In genomic region chr10:90856964-90857634, GRCh38 we compare ENCODE assay signal across 9 cellular contexts. TPM values are rescaled to one million over a fixed set of nuclear protein-coding genes. Genes with fewer than 3 reads are reported as not detected.
DNase-seq lines count a peak whose midpoint lies in the region; ATAC-seq, FAIRE-seq and TF ChIP-seq lines count a peak whose summit lies in the region.
"Had no signal": no experiment of that assay in that cellular context is flagged by ENCODE, and none has a peak within 500 bp of the region (broad histone marks: within the 10 kb centered on the region; RNA-seq: fewer than 3 reads in every experiment).

No MANE protein-coding gene starts in this region.

- TF ChIP-seq CTCF in KMS-11 (conservative IDR thresholded peaks at IDR 0.05; ENCODE audit: low read depth, low read length), result no peak
- no peak for TF ChIP-seq CTCF in bronchial epithelial cell (IDR thresholded peaks at IDR 0.05; ENCODE audit: insufficient read depth, low read length, severe bottlenecking)
- TF ChIP-seq CTCF in mesothelial cell of epicardium (IDR thresholded peaks at IDR 0.05; ENCODE audit: unreplicated experiment), result no peak

- H3K4me1 Mint-ChIP-seq in mesothelial cell of epicardium, result peaks cover 3% of the 10 kb centered on the region

- H3K27me3 Mint-ChIP-seq in mesothelial cell of epicardium (ENCODE audit: low read depth), result peaks cover 72% of the 10 kb centered on the region

- no peaks in the 10 kb centered on the region for H3K79me2 ChIP-seq in KMS-11 (ENCODE audit: insufficient read depth, low read depth)

- peaks cover under 1% of the 10 kb centered on the region for H3K36me3 Mint-ChIP-seq in mesothelial cell of epicardium

- H3K9me3 Mint-ChIP-seq in mesothelial cell of epicardium, result peaks cover 9% of the 10 kb centered on the region

- no peak overlapping the region; the same call in 1 of the 2 replicates for H3K9ac ChIP-seq in KMS-11

- peak overlapping the region; percentile 43; the same call in 1 of the 2 replicates for H3K4me2 ChIP-seq in KMS-11

- H3K36me3 ChIP-seq in KMS-11 (ENCODE audit: insufficient read depth), result no peaks in the 10 kb centered on the region
- no peaks in the 10 kb centered on the region for H3K36me3 ChIP-seq in bronchial epithelial cell (ENCODE audit: control insufficient read depth, insufficient read depth, low read length)

- no peak for FAIRE-seq in bronchial epithelial cell (lab: Jason Lieb, UNC)
- FAIRE-seq: TTC549 had no signal

- H3K4me3 ChIP-seq in KMS-11 (IDR thresholded peaks at IDR 0.05; ENCODE audit: insufficient read depth, low read depth, low read length) (no peak overlapping the region), bronchial epithelial cell (ENCODE audit: low read depth, low read length) (peak overlapping the region; percentile 71)

- no peak overlapping the region for H3K27ac ChIP-seq in KMS-11

- H3K27me3 ChIP-seq in KMS-11 (ENCODE audit: insufficient read depth, low read depth), result no peaks in the 10 kb centered on the region
- no peaks in the 10 kb centered on the region for H3K27me3 ChIP-seq in bronchial epithelial cell (ENCODE audit: control insufficient read depth, insufficient read depth, low read length)

- peak; percentile 8 for ATAC-seq in GM19043 (IDR thresholded peaks at IDR 0.05; ENCODE audit: low read depth, unreplicated experiment)

- H3K27ac Mint-ChIP-seq in mesothelial cell of epicardium, result no peak overlapping the region

- H4K20me1 ChIP-seq in KMS-11 (ENCODE audit: insufficient read depth), result no peaks in the 10 kb centered on the region

- no peak for DNase-seq in bronchial epithelial cell (ENCODE audit: low read depth)
- no peak for DNase-seq in mesothelial cell of epicardium (ENCODE audit: low spot score in 2 of 2, unreplicated experiment in 2 of 2)
- DNase-seq in cortex of kidney (lab: John Stamatoyannopoulos, UW), result no peak
- DNase-seq in NCI-H345 treated with DMSO at 0.1 percent for 48 hours (lab: John Stamatoyannopoulos, UW; ENCODE audit: unreplicated experiment), result no peak
- DNase-seq in mesenteric fat pad (ENCODE audit: low spot score), result no peak
- DNase-seq in NCI-H2107 treated with DMSO at 0.1 percent for 48 hours (lab: John Stamatoyannopoulos, UW; ENCODE audit: unreplicated experiment), result no peak

- H2AFZ ChIP-seq in KMS-11 (ENCODE audit: low read depth), result peak overlapping the region; percentile 84

- peak overlapping the region; percentile 81 for H3K4me3 Mint-ChIP-seq in mesothelial cell of epicardium

- peaks cover 8% of the 10 kb centered on the region for H3K4me1 ChIP-seq in KMS-11 (ENCODE audit: low read depth, poor library complexity, severe bottlenecking)

RNA-seq across cellular contexts. Expression of gene HTR7, which starts 0.7 kb away (rescaled TPM):
- total RNA-seq in bronchial epithelial cell, result 15.5 and 16.3 TPM in 2 replicates
- total RNA-seq in mesothelial cell of epicardium, result 2.9 to 3.4 TPM (median 3.0 TPM) in 3 replicates
- total RNA-seq in mesenteric fat pad, result 0.74 TPM

RNA-seq across cellular contexts. Expression of gene RPP30, which starts 14.7 kb away (rescaled TPM):
- total RNA-seq in bronchial epithelial cell (24.1 and 25.0 TPM in 2 replicates), mesothelial cell of epicardium (35.4 to 41.9 TPM (median 39.1 TPM) in 3 replicates), mesenteric fat pad (28.3 TPM)
